23 cellular contexts compared by ENCODE assay signal in genomic region chr15:38496151-38496550, GRCh38. TPM values are rescaled to one million over a fixed set of nuclear protein-coding genes. Genes with fewer than 3 reads are reported as not detected.
DNase-seq lines count a peak whose midpoint lies in the region; ATAC-seq and TF ChIP-seq lines count a peak whose summit lies in the region.
"Had no signal": no experiment of that assay in that cellular context is flagged by ENCODE, and none has a peak within 500 bp of the region (broad histone marks: within the 10 kb centered on the region; RNA-seq: fewer than 3 reads in every experiment).

No MANE protein-coding gene starts in this region.

- H3K4me3 ChIP-seq in RWPE2 (ENCODE audit: severe bottlenecking) (no peak overlapping the region), endodermal cell (ENCODE audit: low read length) (no peak overlapping the region), left lung (no peak overlapping the region)
- H3K4me3 ChIP-seq: heart left ventricle, tibial nerve had no signal

- no CpG with 5 or more reads among the region's 1 CpG for WGBS in endodermal cell (ENCODE audit: insufficient coverage in 1 of 2, insufficient read length in 1 of 2), 2 experiments

- ATAC-seq in activated naive CD4-positive, alpha-beta T cell treated with anti-CD3 and anti-CD28 coated beads, Interleukin-2, amount 50 U/mL, for 72 hours = no peak
- ATAC-seq in RWPE2 (ENCODE audit: low read depth) (no peak), left lung (no peak)
- ATAC-seq in stimulated activated effector memory CD8-positive, alpha-beta T cell treated with anti-CD3 and anti-CD28 coated beads, Interleukin-12 subunit alpha, Interleukin-12 subunit beta, amount 100 ng/mL, for 72 hours = no peak
- no peak for ATAC-seq in stimulated activated naive B cell treated with anti-CD40 and anti-IgM and Interleukin-4, amounts not matched to agents 10 μg/mL and 1 μg/mL and 100 μg/mL, for 72 hours (replicated peaks)
- ATAC-seq: heart left ventricle, Right ventricle myocardium inferior, sciatic nerve had no signal

- H3K4me1 ChIP-seq in RWPE2 (ENCODE audit: insufficient read depth, poor library complexity, severe bottlenecking) (no peaks in the 10 kb centered on the region), endodermal cell (ENCODE audit: control insufficient read depth, insufficient read depth, low read length) (no peaks in the 10 kb centered on the region), left lung (no peaks in the 10 kb centered on the region)
- H3K4me1 ChIP-seq: heart left ventricle, parathyroid adenoma, tibial nerve had no signal

- no peaks in the 10 kb centered on the region for H3K27me3 ChIP-seq in RWPE2 (ENCODE audit: insufficient read depth, poor library complexity, severe bottlenecking)
- no peaks in the 10 kb centered on the region for H3K27me3 ChIP-seq in endodermal cell (ENCODE audit: control insufficient read depth, insufficient read depth, low read length, poor library complexity, severe bottlenecking)
- H3K27me3 ChIP-seq in left lung = no peaks in the 10 kb centered on the region
- H3K27me3 ChIP-seq: heart left ventricle, tibial nerve had no signal

- H3K4me3 Mint-ChIP-seq in activated naive CD4-positive, alpha-beta T cell treated with anti-CD3 and anti-CD28 coated beads, Interleukin-2, amount 50 U/mL, for 24 hours = no peak overlapping the region
- no peak overlapping the region for H3K4me3 Mint-ChIP-seq in endodermal cell
- H3K4me3 Mint-ChIP-seq in stimulated activated effector memory CD8-positive, alpha-beta T cell treated with anti-CD3 and anti-CD28 coated beads, Interleukin-12 subunit alpha, Interleukin-12 subunit beta, amount 100 ng/mL, for 72 hours = no peak overlapping the region
- H3K4me3 Mint-ChIP-seq in stimulated activated naive B cell treated with anti-CD40 and anti-IgM and Interleukin-4, amounts not matched to agents 10 μg/mL and 1 μg/mL and 100 μg/mL, for 72 hours = no peak overlapping the region
- H3K4me3 Mint-ChIP-seq: naive B cell had no signal

- H3K9me3 ChIP-seq in RWPE2 (ENCODE audit: severe bottlenecking) = no peaks in the 10 kb centered on the region
- no peaks in the 10 kb centered on the region for H3K9me3 ChIP-seq in endodermal cell (ENCODE audit: control insufficient read depth, low read length)
- H3K9me3 ChIP-seq in left lung = no peaks in the 10 kb centered on the region
- H3K9me3 ChIP-seq: heart left ventricle, tibial nerve had no signal

- H3K27me3 Mint-ChIP-seq in activated naive CD4-positive, alpha-beta T cell treated with anti-CD3 and anti-CD28 coated beads, Interleukin-2, amount 50 U/mL, for 24 hours = no peaks in the 10 kb centered on the region
- H3K27me3 Mint-ChIP-seq in endodermal cell (ENCODE audit: insufficient read depth) = no peaks in the 10 kb centered on the region
- no peaks in the 10 kb centered on the region for H3K27me3 Mint-ChIP-seq in stimulated activated naive B cell treated with anti-CD40 and anti-IgM and Interleukin-4, amounts not matched to agents 10 μg/mL and 1 μg/mL and 100 μg/mL, for 72 hours
- H3K27me3 Mint-ChIP-seq: naive B cell had no signal

- TF ChIP-seq POLR2A in erythroblast (IDR thresholded peaks at IDR 0.05; ENCODE audit: low read length) = no peak

- H3K36me3 ChIP-seq in RWPE2 (ENCODE audit: low read depth) (no peaks in the 10 kb centered on the region; the same call in 1 of the 2 replicates), endodermal cell (ENCODE audit: control insufficient read depth, insufficient read depth, low read length) (peaks cover 22% of the 10 kb centered on the region), left lung (peaks cover 0 to 19% of the 10 kb centered on the region in 2 donors)
- H3K36me3 ChIP-seq: tibial nerve, WERI-Rb-1 had no signal

- intact Hi-C loops in left lung (cut with DNase I) = no loop called here

- DNase-seq in activated naive CD4-positive, alpha-beta T cell treated with anti-CD3 and anti-CD28 coated beads, Interleukin-2, amount 50 U/mL, for 72 hours (ENCODE audit: low spot score in 2 of 2) = no peak
- DNase-seq in RWPE2 (ENCODE audit: low spot score) (no peak), endodermal cell (no peak), erythroblast (lab: John Stamatoyannopoulos, UW) (no peak), left lung (no peak)
- no peak for DNase-seq in stimulated activated effector memory CD8-positive, alpha-beta T cell treated with anti-CD3 and anti-CD28 coated beads, Interleukin-12 subunit alpha, Interleukin-12 subunit beta, amount 100 ng/mL, for 72 hours (ENCODE audit: low spot score in 2 of 2)
- no peak for DNase-seq in stimulated activated naive B cell treated with anti-CD40 and anti-IgM and Interleukin-4, amounts not matched to agents 10 μg/mL and 1 μg/mL and 100 μg/mL, for 72 hours
- DNase-seq: activated naive CD4-positive, alpha-beta T cell treated with anti-CD3 and anti-CD28 coated beads, Interleukin-2, amount 50 U/mL, for 16 hours; COR-L47; heart left ventricle; islet precursor cell; MV-4-11; naive B cell; NCI-H1930; NCI-H510A; stimulated activated naive CD4-positive, alpha-beta T cell; WERI-Rb-1 had no signal

- H3K27ac ChIP-seq in RWPE2 (ENCODE audit: poor library complexity, severe bottlenecking) (no peak overlapping the region), endodermal cell (ENCODE audit: low read depth, low read length) (no peak overlapping the region), left lung (no peak overlapping the region)
- H3K27ac ChIP-seq: heart left ventricle, KMS-11, parathyroid adenoma, tibial nerve, WERI-Rb-1 had no signal

- H3K9me3 Mint-ChIP-seq in activated naive CD4-positive, alpha-beta T cell treated with anti-CD3 and anti-CD28 coated beads, Interleukin-2, amount 50 U/mL, for 24 hours = no peaks in the 10 kb centered on the region
- H3K9me3 Mint-ChIP-seq in activated naive CD4-positive, alpha-beta T cell treated with anti-CD3 and anti-CD28 coated beads, Interleukin-2, amount 50 U/mL, for 72 hours = no peaks in the 10 kb centered on the region
- H3K9me3 Mint-ChIP-seq in endodermal cell = no peaks in the 10 kb centered on the region
- H3K9me3 Mint-ChIP-seq in stimulated activated effector memory CD8-positive, alpha-beta T cell treated with anti-CD3 and anti-CD28 coated beads, Interleukin-12 subunit alpha, Interleukin-12 subunit beta, amount 100 ng/mL, for 72 hours = no peaks in the 10 kb centered on the region
- peaks cover 0 to 4% of the 10 kb centered on the region in 2 donors for H3K9me3 Mint-ChIP-seq in stimulated activated naive B cell treated with anti-CD40 and anti-IgM and Interleukin-4, amounts not matched to agents 10 μg/mL and 1 μg/mL and 100 μg/mL, for 72 hours
- H3K9me3 Mint-ChIP-seq: naive B cell had no signal

- H3K4me1 Mint-ChIP-seq in activated naive CD4-positive, alpha-beta T cell treated with anti-CD3 and anti-CD28 coated beads, Interleukin-2, amount 50 U/mL, for 24 hours = peaks cover 25% of the 10 kb centered on the region
- H3K4me1 Mint-ChIP-seq in endodermal cell = no peaks in the 10 kb centered on the region
- H3K4me1 Mint-ChIP-seq in stimulated activated effector memory CD8-positive, alpha-beta T cell treated with anti-CD3 and anti-CD28 coated beads, Interleukin-12 subunit alpha, Interleukin-12 subunit beta, amount 100 ng/mL, for 72 hours = peaks cover 49% of the 10 kb centered on the region
- peaks cover 0 to 2% of the 10 kb centered on the region in 2 donors for H3K4me1 Mint-ChIP-seq in stimulated activated naive B cell treated with anti-CD40 and anti-IgM and Interleukin-4, amounts not matched to agents 10 μg/mL and 1 μg/mL and 100 μg/mL, for 72 hours
- H3K4me1 Mint-ChIP-seq: naive B cell had no signal

- peak overlapping the region; percentile 87 for H3K27ac Mint-ChIP-seq in activated naive CD4-positive, alpha-beta T cell treated with anti-CD3 and anti-CD28 coated beads, Interleukin-2, amount 50 U/mL, for 24 hours
- H3K27ac Mint-ChIP-seq in activated naive CD4-positive, alpha-beta T cell treated with anti-CD3 and anti-CD28 coated beads, Interleukin-2, amount 50 U/mL, for 72 hours = peak overlapping the region in 1 of 2 donors; percentile 81
- no peak overlapping the region for H3K27ac Mint-ChIP-seq in endodermal cell
- H3K27ac Mint-ChIP-seq in stimulated activated effector memory CD8-positive, alpha-beta T cell treated with anti-CD3 and anti-CD28 coated beads, Interleukin-12 subunit alpha, Interleukin-12 subunit beta, amount 100 ng/mL, for 72 hours = peak overlapping the region; percentile 85
- no peak overlapping the region for H3K27ac Mint-ChIP-seq in stimulated activated naive B cell treated with anti-CD40 and anti-IgM and Interleukin-4, amounts not matched to agents 10 μg/mL and 1 μg/mL and 100 μg/mL, for 72 hours

- TF ChIP-seq CTCF in RWPE2 (IDR thresholded peaks at IDR 0.05; ENCODE audit: poor library complexity, severe bottlenecking) (peak; percentile 9), endodermal cell (conservative IDR thresholded peaks at IDR 0.05) (peak; percentile 55), left lung (IDR thresholded peaks at IDR 0.05) (no peak)

- H3K9ac ChIP-seq in endodermal cell (ENCODE audit: extremely low read depth, low read length, poor library complexity, severe bottlenecking) = no peak overlapping the region
- H3K9ac ChIP-seq: KMS-11, parathyroid adenoma had no signal

- peaks cover 31% of the 10 kb centered on the region for H3K36me3 Mint-ChIP-seq in activated naive CD4-positive, alpha-beta T cell treated with anti-CD3 and anti-CD28 coated beads, Interleukin-2, amount 50 U/mL, for 24 hours
- peaks cover 27 to 41% of the 10 kb centered on the region in 2 donors for H3K36me3 Mint-ChIP-seq in activated naive CD4-positive, alpha-beta T cell treated with anti-CD3 and anti-CD28 coated beads, Interleukin-2, amount 50 U/mL, for 72 hours
- H3K36me3 Mint-ChIP-seq in endodermal cell (ENCODE audit: low read depth) = peaks cover 29% of the 10 kb centered on the region
- peaks cover 100% of the 10 kb centered on the region for H3K36me3 Mint-ChIP-seq in stimulated activated effector memory CD8-positive, alpha-beta T cell treated with anti-CD3 and anti-CD28 coated beads, Interleukin-12 subunit alpha, Interleukin-12 subunit beta, amount 100 ng/mL, for 72 hours
- peaks cover 32 to 33% of the 10 kb centered on the region in 2 donors for H3K36me3 Mint-ChIP-seq in stimulated activated naive B cell treated with anti-CD40 and anti-IgM and Interleukin-4, amounts not matched to agents 10 μg/mL and 1 μg/mL and 100 μg/mL, for 72 hours

RNA-seq across cellular contexts. Expression of gene FAM98B, which starts 42.2 kb away (rescaled TPM):
- 10 to 100 TPM; 23.8 to 40.3 TPM for total RNA-seq in activated naive CD4-positive, alpha-beta T cell treated with anti-CD3 and anti-CD28 coated beads, Interleukin-2, amount 50 U/mL, for 72 hours
- total RNA-seq in endodermal cell = 10 to 100 TPM; 54.3 to 55.9 TPM
- polyA plus RNA-seq in endodermal cell (2013, experiment 1 of 2) = 58.9 TPM
- polyA plus RNA-seq in endodermal cell (2013, experiment 2 of 2) = 68.2 TPM
- 10 to 100 TPM; 16.7 to 20.3 TPM for total RNA-seq in left lung

Comparison
In these comparisons a context has a peak if more than half of its experiments do, and no peak if none do; other contexts are left out.
1. H3K27ac Mint-ChIP-seq: peak in activated naive CD4-positive, alpha-beta T cell treated with anti-CD3 and anti-CD28 coated beads, Interleukin-2, amount 50 U/mL, for 24 hours (single experiment) and stimulated activated effector memory CD8-positive, alpha-beta T cell treated with anti-CD3 and anti-CD28 coated beads, Interleukin-12 subunit alpha, Interleukin-12 subunit beta, amount 100 ng/mL, for 72 hours (single experiment); none in endodermal cell (single experiment) and stimulated activated naive B cell treated with anti-CD40 and anti-IgM and Interleukin-4, amounts not matched to agents 10 μg/mL and 1 μg/mL and 100 μg/mL, for 72 hours (single experiment).
2. CTCF ChIP-seq: peak in RWPE2 (single experiment) and endodermal cell (single experiment); none in left lung (0 of 2).